ENCODE assay signal across 16 cellular contexts in genomic region chr5:176822041-176822425, GRCh38. TPM values are rescaled to one million over a fixed set of nuclear protein-coding genes. Genes with fewer than 3 reads are reported as not detected.
DNase-seq lines count a peak whose midpoint lies in the region; FAIRE-seq and TF ChIP-seq lines count a peak whose summit lies in the region.
"Had no signal": no experiment of that assay in that cellular context is flagged by ENCODE, and none has a peak within 500 bp of the region (broad histone marks: within the 10 kb centered on the region; RNA-seq: fewer than 3 reads in every experiment).

No MANE protein-coding gene starts in this region.

- no peak for TF ChIP-seq POLR2A in breast epithelium (IDR thresholded peaks at IDR 0.05)

- H3K79me2 ChIP-seq in mammary epithelial cell (ENCODE audit: insufficient read depth, low read length), result no peaks in the 10 kb centered on the region

- H3K27me3 ChIP-seq in mammary epithelial cell (ENCODE audit: insufficient read depth, low read length) (peaks cover under 1% of the 10 kb centered on the region), breast epithelium (peaks cover 8 to 55% of the 10 kb centered on the region in 2 donors), bronchial epithelial cell (ENCODE audit: control insufficient read depth, insufficient read depth, low read length) (peaks cover 2% of the 10 kb centered on the region), SJCRH30 (peaks cover 17% of the 10 kb centered on the region; the same call in 1 of the 2 replicates)

- TF ChIP-seq CTCF in mammary epithelial cell (conservative IDR thresholded peaks at IDR 0.05 in 1 of 2, IDR thresholded peaks at IDR 0.05 in 1 of 2; ENCODE audit: extremely low read depth in 1 of 2, insufficient read depth in 1 of 2, low read depth in 1 of 2, low read length in 2 of 2), result no peak
- no peak for TF ChIP-seq CTCF in breast epithelium (IDR thresholded peaks at IDR 0.05)
- TF ChIP-seq CTCF in bronchial epithelial cell (IDR thresholded peaks at IDR 0.05; ENCODE audit: insufficient read depth, low read length, severe bottlenecking), result no peak

- H4K20me1 ChIP-seq in mammary epithelial cell (ENCODE audit: insufficient read depth, low read length), result no peaks in the 10 kb centered on the region

- CTCF ChIA-PET in mammary epithelial cell (lab: Charles Lee; ENCODE audit: low non-redundant PET), result interaction anchor here (0.7 kb wide), 1 partner anchor 161 kb away, joined by 3 read pairs; no protein-coding TSS in a partner anchor

- H3K9me3 ChIP-seq in mammary epithelial cell (replicated peaks; ENCODE audit: insufficient read depth, low read length), result no peaks in the 10 kb centered on the region
- no peaks in the 10 kb centered on the region for H3K9me3 ChIP-seq in breast epithelium
- H3K9me3 ChIP-seq in SJCRH30 (replicated peaks), result no peaks in the 10 kb centered on the region

- peak; percentile 40 for FAIRE-seq in bronchial epithelial cell (lab: Jason Lieb, UNC)
- FAIRE-seq: A204.1, GM12891 had no signal

- H2AFZ ChIP-seq in mammary epithelial cell (ENCODE audit: low read depth, low read length), result no peak overlapping the region
- H2AFZ ChIP-seq: GM23338 had no signal

- H3K36me3 ChIP-seq in mammary epithelial cell (ENCODE audit: insufficient read depth, low read length) (no peaks in the 10 kb centered on the region), breast epithelium (no peaks in the 10 kb centered on the region), bronchial epithelial cell (ENCODE audit: control insufficient read depth, insufficient read depth, low read length) (no peaks in the 10 kb centered on the region), SJCRH30 (no peaks in the 10 kb centered on the region)

- peak overlapping the region; percentile 15 for H3K4me2 ChIP-seq in mammary epithelial cell (ENCODE audit: insufficient read depth, low read depth, low read length)
- H3K4me2 ChIP-seq: GM23338 had no signal

- BruUV-seq in mammary epithelial cell (replicated peaks; lab: Mats Ljungman, UMichigan), result no TSS peak

- no peak overlapping the region for H3K9ac ChIP-seq in mammary epithelial cell (ENCODE audit: insufficient read depth, low read length)

- dilution Hi-C loops in mammary epithelial cell (cut with HindIII; ENCODE audit: low sequenced_read_pairs), result no loop called here

- in situ Hi-C loops in mammary epithelial cell (cut with MboI; ENCODE audit: low sequenced_read_pairs in 2 of 2), result no loop called here

- WGBS in mammary epithelial cell (ENCODE audit: low coverage, missing lambda C conversion rate), result 4% methylated on average over 11 of the region's 11 CpGs

- H3K4me3 ChIP-seq in mammary epithelial cell (replicated peaks in 1 of 3; ENCODE audit: insufficient read depth in 1 of 3, low read depth in 2 of 3, low read length in 3 of 3), result no peak overlapping the region
- H3K4me3 ChIP-seq in breast epithelium, result no peak overlapping the region
- no peak overlapping the region for H3K4me3 ChIP-seq in bronchial epithelial cell (ENCODE audit: low read depth, low read length)
- no peak overlapping the region for H3K4me3 ChIP-seq in SJCRH30
- H3K4me3 ChIP-seq: GM23338 had no signal

- H3K27ac ChIP-seq in mammary epithelial cell (ENCODE audit: insufficient read depth, low read depth, low read length) (no peak overlapping the region), breast epithelium (no peak overlapping the region), SJCRH30 (no peak overlapping the region)

- H3K4me1 ChIP-seq in mammary epithelial cell (ENCODE audit: insufficient read depth, low read length), result peaks cover 23% of the 10 kb centered on the region
- H3K4me1 ChIP-seq in breast epithelium, result no peaks in the 10 kb centered on the region
- H3K4me1 ChIP-seq in SJCRH30, result no peaks in the 10 kb centered on the region

- intact Hi-C loops in mammary epithelial cell (cut with micrococcal nuclease), result no loop called here
- intact Hi-C loops in breast epithelium (cut with DNase I; ENCODE audit: low total_unique reads), result no loop called here

- DNase-seq in mammary epithelial cell (peak; percentile 87), breast epithelium (ENCODE audit: low spot score in 2 of 2) (no peak), NCI-H345 (lab: John Stamatoyannopoulos, UW) (peak; percentile 78), bronchial epithelial cell (ENCODE audit: low read depth) (no peak), iPS-NIHi7 (ENCODE audit: extremely low spot score) (no peak), NCI-H1436 (lab: John Stamatoyannopoulos, UW) (no peak), SJCRH30 (no peak), NCI-H2196 treated with DMSO at 0.1 percent for 48 hours (lab: John Stamatoyannopoulos, UW; ENCODE audit: unreplicated experiment) (no peak)
- DNase-seq: GF-D8, HFFc6, NCI-H1092, NCI-H748 treated with DMSO at 0.1 percent for 48 hours, OCI-M1 had no signal

RNA-seq across cellular contexts. Expression of gene UNC5A, which starts 11.7 kb away (rescaled TPM):
- total RNA-seq in mammary epithelial cell (under 1 TPM in 1 of 2 donors, not detected in 1; 0.07 TPM), breast epithelium (1 to 10 TPM in 1 of 3 donors, under 1 TPM in 1, not detected in 1; 0.15 to 2.9 TPM), bronchial epithelial cell (not detected in 2 replicates)
- 0.07 TPM for polyA plus RNA-seq in mammary epithelial cell
- not detected for polyA minus RNA-seq in mammary epithelial cell
- 0.18 and 0.20 TPM in 2 replicates for total RNA-seq in SJCRH30 (2014; rRNA removed; shearing (Covaris generic))
- total RNA-seq: HFFc6 had no signal

Comparison
In these comparisons a context has a peak if more than half of its experiments do, and no peak if none do; other contexts are left out.
1. DNase-seq: peak in mammary epithelial cell (single experiment) and NCI-H345 (single experiment); none in breast epithelium (0 of 2), bronchial epithelial cell (single experiment), iPS-NIHi7 (single experiment), NCI-H1436 (single experiment), SJCRH30 (0 of 2) and NCI-H2196 treated with DMSO at 0.1 percent for 48 hours (single experiment).